8 cellular contexts compared by ENCODE assay signal in genomic region chr2:194166818-194167217, GRCh38.
DNase-seq lines count a peak whose midpoint lies in the region; ATAC-seq and TF ChIP-seq lines count a peak whose summit lies in the region.

No MANE protein-coding gene starts in this region.

- H3K36me3 ChIP-seq in OCI-LY1 (ENCODE audit: insufficient read depth, low read length) (no peaks in the 10 kb centered on the region), esophagus muscularis mucosa (no peaks in the 10 kb centered on the region)

- H4K20me1 ChIP-seq in OCI-LY1 (ENCODE audit: insufficient read depth, low read length): no peaks in the 10 kb centered on the region

- WGBS in esophagus muscularis mucosa: 50% methylated on average over 2 of the region's 2 CpGs

- H3F3A ChIP-seq in OCI-LY1 (ENCODE audit: insufficient read depth, low read length): no peaks in the 10 kb centered on the region

- intact Hi-C loops in esophagus muscularis mucosa (cut with DNase I): no loop called here

- TF ChIP-seq CTCF in OCI-LY1 (IDR thresholded peaks at IDR 0.05; ENCODE audit: low read length): peak; percentile 47
- TF ChIP-seq CTCF in esophagus muscularis mucosa (IDR thresholded peaks at IDR 0.05): peak; percentile 15 to 43 (median 16)

- TF ChIP-seq POLR2A in esophagus muscularis mucosa (IDR thresholded peaks at IDR 0.05; ENCODE audit: low read depth): no peak

- DNase-seq in DMS 273 (lab: John Stamatoyannopoulos, UW; ENCODE audit: unreplicated experiment): peak; percentile 78
- no peak for DNase-seq in esophagus muscularis mucosa (ENCODE audit: extremely low spot score)
- peak; percentile 0 for DNase-seq in stromal cell of bone marrow (ENCODE audit: low read depth)
- DNase-seq in occipital lobe (lab: John Stamatoyannopoulos, UW): no peak
- no peak for DNase-seq in activated gamma-delta T cell (lab: John Stamatoyannopoulos, UW)

- H3K27ac ChIP-seq in OCI-LY1 (ENCODE audit: low read depth, low read length, poor library complexity, severe bottlenecking) (no peak overlapping the region), esophagus muscularis mucosa (replicated peaks in 1 of 4) (no peak overlapping the region)

- H3K4me3 ChIP-seq in OCI-LY1 (ENCODE audit: low read depth, low read length, poor library complexity, severe bottlenecking): no peak overlapping the region
- H3K4me3 ChIP-seq in esophagus muscularis mucosa: no peak overlapping the region

- no peaks in the 10 kb centered on the region for H3K27me3 ChIP-seq in OCI-LY1 (ENCODE audit: insufficient read depth, low read length)
- H3K27me3 ChIP-seq in esophagus muscularis mucosa: no peaks in the 10 kb centered on the region

- no peak for TF ChIP-seq EP300 in esophagus muscularis mucosa (IDR thresholded peaks at IDR 0.05)

- H3K4me1 ChIP-seq in OCI-LY1 (ENCODE audit: insufficient read depth, low read length, severe bottlenecking): no peaks in the 10 kb centered on the region
- no peaks in the 10 kb centered on the region for H3K4me1 ChIP-seq in esophagus muscularis mucosa

- no peak overlapping the region for H2AFZ ChIP-seq in OCI-LY1 (ENCODE audit: low read length)

- ATAC-seq in GM19372 (IDR thresholded peaks at IDR 0.05; ENCODE audit: low read depth, unreplicated experiment) (peak; percentile 89), HG03378 (IDR thresholded peaks at IDR 0.05; ENCODE audit: unreplicated experiment) (peak; percentile 92)

- no peak overlapping the region for H3K9ac ChIP-seq in OCI-LY1 (ENCODE audit: low read length)

- H3K9me3 ChIP-seq in OCI-LY1 (ENCODE audit: low read length): no peaks in the 10 kb centered on the region
- H3K9me3 ChIP-seq in esophagus muscularis mucosa: no peaks in the 10 kb centered on the region

- H3K9me2 ChIP-seq in OCI-LY1 (ENCODE audit: low read depth, low read length): no peaks in the 10 kb centered on the region

- H3K4me2 ChIP-seq in OCI-LY1 (ENCODE audit: low read length): no peak overlapping the region

- H3K79me2 ChIP-seq in OCI-LY1 (ENCODE audit: insufficient read depth, low read length): no peaks in the 10 kb centered on the region

Comparison
In these comparisons a context has a peak if more than half of its experiments do, and no peak if none do; other contexts are left out.
1. DNase-seq: peak in DMS 273 (single experiment) and stromal cell of bone marrow (single experiment); none in esophagus muscularis mucosa (single experiment), occipital lobe (single experiment) and activated gamma-delta T cell (single experiment).